Comparison of ENCODE assay signal across 1 cellular context in genomic region chr4:102631616-102632015, GRCh38.
TF ChIP-seq lines count a peak whose summit lies in the region.

No MANE protein-coding gene starts in this region.

TF ChIP-seq in liver, 16 proteins besides CTCF, POLR2A, EP300 and RAD21 (continued from another document):
- no peak for TF ChIP-seq TAF1 (conservative IDR thresholded peaks at IDR 0.05)
- TF ChIP-seq ZBTB33 (IDR thresholded peaks at IDR 0.05) = no peak
- TF ChIP-seq RXRA (IDR thresholded peaks at IDR 0.05) = peak in 1 of 2 donors; percentile 50
- no peak for TF ChIP-seq NR2F2 (IDR thresholded peaks at IDR 0.05)
- TF ChIP-seq, protein P1, sequence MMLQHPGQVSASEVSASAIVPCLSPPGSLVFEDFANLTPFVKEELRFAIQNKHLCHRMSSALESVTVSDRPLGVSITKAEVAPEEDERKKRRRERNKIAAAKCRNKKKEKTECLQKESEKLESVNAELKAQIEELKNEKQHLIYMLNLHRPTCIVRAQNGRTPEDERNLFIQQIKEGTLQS (IDR thresholded peaks at IDR 0.05) = no peak
- no peak for TF ChIP-seq FOXA1 (IDR thresholded peaks at IDR 0.05)
- no peak for TF ChIP-seq HNF4G (IDR thresholded peaks at IDR 0.05)
- TF ChIP-seq HNF4A (conservative IDR thresholded peaks at IDR 0.05) = peak in 1 of 2 donors; percentile 30
- no peak for TF ChIP-seq FOXA2 (IDR thresholded peaks at IDR 0.05)
- TF ChIP-seq EGR1 (IDR thresholded peaks at IDR 0.05; ENCODE audit: low read depth in 2 of 2) = no peak
